20 cellular contexts compared by ENCODE assay signal in genomic region chr12:11688379-11688778, GRCh38. TPM values are rescaled to one million over a fixed set of nuclear protein-coding genes. Genes with fewer than 3 reads are reported as not detected.
A peak's percentile ranks its signal among the peaks of the same experiment; 100 is the strongest.
DNase-seq lines count a peak whose midpoint lies in the region; ATAC-seq and TF ChIP-seq lines count a peak whose summit lies in the region.
"Had no signal": no experiment of that assay in that cellular context is flagged by ENCODE, and none has a peak within 500 bp of the region (broad histone marks: within the 10 kb centered on the region; RNA-seq: fewer than 3 reads in every experiment).

No MANE protein-coding gene starts in this region.

- no peak overlapping the region for H2AFZ ChIP-seq in PC-9

- no peaks in the 10 kb centered on the region for H3K9me3 Mint-ChIP-seq in HFFc6
- H3K9me3 Mint-ChIP-seq in dendritic cell treated with granulocyte-macrophage colony-stimulating factor and Interleukin-4, amounts not matched to agents 40 ng/mL and 50 ng/mL, for 4 days: no peaks in the 10 kb centered on the region
- H3K9me3 Mint-ChIP-seq: activated CD8-positive, alpha-beta T cell treated with anti-CD3 and anti-CD28 coated beads for 36 hours; CD4-positive, alpha-beta T cell had no signal

- TF ChIP-seq CTCF in HFFc6 (IDR thresholded peaks at IDR 0.05): no peak
- no peak for TF ChIP-seq CTCF in neutrophil (IDR thresholded peaks at IDR 0.05)
- TF ChIP-seq CTCF in suprapubic skin (IDR thresholded peaks at IDR 0.05): no peak
- no peak for TF ChIP-seq CTCF in PC-9 (conservative IDR thresholded peaks at IDR 0.05)

- peaks cover 30 to 47% of the 10 kb centered on the region in 2 experiments for H3K4me1 ChIP-seq in neutrophil (ENCODE audit: control insufficient read depth in 1 of 2, insufficient read depth in 1 of 2, low read depth in 1 of 2, low read length in 1 of 2)
- peaks cover 37% of the 10 kb centered on the region for H3K4me1 ChIP-seq in suprapubic skin
- peaks cover 11% of the 10 kb centered on the region for H3K4me1 ChIP-seq in right cardiac atrium (ENCODE audit: control insufficient read depth, insufficient read depth, low read length)
- H3K4me1 ChIP-seq in PC-9 (replicated peaks; ENCODE audit: insufficient read depth): no peaks in the 10 kb centered on the region

- H3K27ac ChIP-seq in neutrophil: peak overlapping the region; percentile 31
- H3K27ac ChIP-seq in suprapubic skin: peak overlapping the region; percentile 48
- H3K27ac ChIP-seq in right cardiac atrium (ENCODE audit: low read length): no peak overlapping the region
- H3K27ac ChIP-seq in PC-9: no peak overlapping the region
- H3K27ac ChIP-seq: thyroid gland had no signal

- H3K9me3 ChIP-seq in neutrophil: no peaks in the 10 kb centered on the region
- no peaks in the 10 kb centered on the region for H3K9me3 ChIP-seq in suprapubic skin
- no peaks in the 10 kb centered on the region for H3K9me3 ChIP-seq in right cardiac atrium (ENCODE audit: control insufficient read depth, low read length)
- no peaks in the 10 kb centered on the region for H3K9me3 ChIP-seq in PC-9 (ENCODE audit: insufficient read depth, low read depth)
- H3K9me3 ChIP-seq: MG63, thyroid gland had no signal

- no TSS peak for BruUV-seq in PC-9 (replicated peaks; lab: Mats Ljungman, UMichigan)

- CTCF ChIA-PET in PC-9 (lab: Charles Lee): no interaction called here

- intact Hi-C loops in dendritic cell treated with granulocyte-macrophage colony-stimulating factor and Interleukin-4, amounts not matched to agents 40 ng/mL and 50 ng/mL, for 4 days (cut with micrococcal nuclease): loop anchor here (5.0 kb wide), 1 partner anchor 36 kb away; no protein-coding TSS in a partner anchor
- intact Hi-C loops in right cardiac atrium (cut with DNase I): no loop called here
- intact Hi-C loops in PC-9 (cut with micrococcal nuclease; ENCODE audit: unreplicated experiment): no loop called here

- POLR2A ChIA-PET in PC-9 (lab: Charles Lee; ENCODE audit: unreplicated experiment): interaction anchor here (0.6 kb wide), 1 partner anchor 46 kb away, joined by 4 read pairs; no protein-coding TSS in a partner anchor

- H3K79me2 ChIP-seq in PC-9 (ENCODE audit: low read depth): peaks cover 46% of the 10 kb centered on the region

- H3K27ac Mint-ChIP-seq in HFFc6: peak overlapping the region; percentile 10; the same call in 1 of the 2 replicates
- H3K27ac Mint-ChIP-seq in dendritic cell treated with granulocyte-macrophage colony-stimulating factor and Interleukin-4, amounts not matched to agents 40 ng/mL and 50 ng/mL, for 4 days: peak overlapping the region; percentile 35
- H3K27ac Mint-ChIP-seq: activated CD8-positive, alpha-beta T cell treated with anti-CD3 and anti-CD28 coated beads for 36 hours; CD4-positive, alpha-beta T cell had no signal

- 78% methylated on average over 4 of the region's 4 CpGs for WGBS in suprapubic skin
- WGBS in right cardiac atrium: 84% methylated on average over 4 of the region's 4 CpGs

- H3K36me3 ChIP-seq in neutrophil (no peaks in the 10 kb centered on the region), suprapubic skin (no peaks in the 10 kb centered on the region), PC-9 (ENCODE audit: low read depth) (no peaks in the 10 kb centered on the region)
- H3K36me3 ChIP-seq: MG63, thyroid gland had no signal

- peaks cover 3% of the 10 kb centered on the region; the same call in 1 of the 2 replicates for H3K27me3 Mint-ChIP-seq in HFFc6 (ENCODE audit: insufficient read depth)
- no peaks in the 10 kb centered on the region for H3K27me3 Mint-ChIP-seq in dendritic cell treated with granulocyte-macrophage colony-stimulating factor and Interleukin-4, amounts not matched to agents 40 ng/mL and 50 ng/mL, for 4 days
- H3K27me3 Mint-ChIP-seq: activated CD8-positive, alpha-beta T cell treated with anti-CD3 and anti-CD28 coated beads for 36 hours; CD4-positive, alpha-beta T cell had no signal

- peaks cover 49% of the 10 kb centered on the region for H3K4me1 Mint-ChIP-seq in HFFc6 (ENCODE audit: low read depth)
- peaks cover 94% of the 10 kb centered on the region for H3K4me1 Mint-ChIP-seq in dendritic cell treated with granulocyte-macrophage colony-stimulating factor and Interleukin-4, amounts not matched to agents 40 ng/mL and 50 ng/mL, for 4 days (ENCODE audit: low read depth)

- H3K9me2 ChIP-seq in PC-9 (ENCODE audit: insufficient read depth): no peaks in the 10 kb centered on the region

- H4K20me1 ChIP-seq in PC-9 (ENCODE audit: insufficient read depth): peaks cover 3% of the 10 kb centered on the region; the same call in 1 of the 2 replicates

- no peaks in the 10 kb centered on the region for H3K27me3 ChIP-seq in neutrophil
- H3K27me3 ChIP-seq in suprapubic skin: no peaks in the 10 kb centered on the region
- H3K27me3 ChIP-seq in right cardiac atrium (ENCODE audit: control insufficient read depth, insufficient read depth): no peaks in the 10 kb centered on the region
- H3K27me3 ChIP-seq in PC-9 (ENCODE audit: insufficient read depth, low read depth): no peaks in the 10 kb centered on the region
- H3K27me3 ChIP-seq: MG63, thyroid gland had no signal

- no peak for DNase-seq in HFFc6
- no peak for DNase-seq in suprapubic skin (ENCODE audit: low spot score in 2 of 2)
- no peak for DNase-seq in right cardiac atrium
- DNase-seq in PC-9: no peak
- no peak for DNase-seq in activated CD4-positive, CD25-positive, alpha-beta regulatory T cell (lab: John Stamatoyannopoulos, UW)
- DNase-seq: activated CD8-positive, alpha-beta T cell treated with anti-CD3 and anti-CD28 coated beads for 36 hours; amniotic stem cell; CD4-positive, alpha-beta T cell; kidney glomerular epithelial cell; MG63; NCI-H2081; NCI-H82; Right ventricle myocardium superior; stimulated activated naive CD4-positive, alpha-beta T cell; T-helper 9 cell; thyroid gland had no signal

- no peak overlapping the region for H3K4me3 Mint-ChIP-seq in HFFc6
- H3K4me3 Mint-ChIP-seq in dendritic cell treated with granulocyte-macrophage colony-stimulating factor and Interleukin-4, amounts not matched to agents 40 ng/mL and 50 ng/mL, for 4 days: no peak overlapping the region
- H3K4me3 Mint-ChIP-seq: activated CD8-positive, alpha-beta T cell treated with anti-CD3 and anti-CD28 coated beads for 36 hours; CD4-positive, alpha-beta T cell had no signal

- H3K36me3 Mint-ChIP-seq in HFFc6 (ENCODE audit: low read depth): no peaks in the 10 kb centered on the region
- H3K36me3 Mint-ChIP-seq in dendritic cell treated with granulocyte-macrophage colony-stimulating factor and Interleukin-4, amounts not matched to agents 40 ng/mL and 50 ng/mL, for 4 days (ENCODE audit: low read depth): peaks cover 74% of the 10 kb centered on the region

- no peak for TF ChIP-seq EP300 in suprapubic skin (IDR thresholded peaks at IDR 0.05)

- H3F3A ChIP-seq in PC-9 (ENCODE audit: insufficient read depth, low read depth): no peaks in the 10 kb centered on the region

- no peak overlapping the region for H3K4me3 ChIP-seq in neutrophil (ENCODE audit: low read depth in 1 of 2, low read length in 1 of 2)
- no peak overlapping the region for H3K4me3 ChIP-seq in suprapubic skin
- no peak overlapping the region for H3K4me3 ChIP-seq in right cardiac atrium (ENCODE audit: low read length)
- H3K4me3 ChIP-seq in PC-9: no peak overlapping the region
- H3K4me3 ChIP-seq: MG63, thyroid gland had no signal

- TF ChIP-seq POLR2A in suprapubic skin (IDR thresholded peaks at IDR 0.05): no peak

- H3K4me2 ChIP-seq in PC-9: no peak overlapping the region

- no peak for ATAC-seq in right cardiac atrium
- no peak for ATAC-seq in GM18520 (IDR thresholded peaks at IDR 0.05; ENCODE audit: unreplicated experiment)
- ATAC-seq: activated CD4-positive, CD25-positive, alpha-beta regulatory T cell treated with anti-CD3 and anti-CD28 coated beads, Interleukin-2, amount 50 U/mL, for 24 hours; activated CD8-positive, alpha-beta T cell treated with anti-CD3 and anti-CD28 coated beads for 36 hours had no signal

RNA-seq across cellular contexts. Expression of gene ETV6, which starts 38.9 kb away (rescaled TPM):
- total RNA-seq in HFFc6 (2021; fragmentation: NEBNext Ultra II Directional; extraction: Animal tissue kit (Norgen Biotek cat#: 25700)): 10 to 100 TPM; 14.6 to 20.5 (median 16.6) TPM
- total RNA-seq in suprapubic skin (10 to 100 TPM; 16.9 to 41.4 (median 25.1) TPM), right cardiac atrium (10 to 100 TPM in 3 of 4 donors, 1 to 10 TPM in 1; 9.9 to 31.4 (median 11.7) TPM), PC-9 (2021) (52.1 and 62.8 TPM in 2 replicates)
- polyA plus RNA-seq in right cardiac atrium: 2.9 TPM

Comparison
In these comparisons a context has a peak if more than half of its experiments do, and no peak if none do; other contexts are left out.
1. H3K27ac ChIP-seq: peak in neutrophil (single experiment) and suprapubic skin (single experiment); none in right cardiac atrium (single experiment) and PC-9 (single experiment).